ENCODE assay signal across 23 cellular contexts in the genomic region with DNA sequence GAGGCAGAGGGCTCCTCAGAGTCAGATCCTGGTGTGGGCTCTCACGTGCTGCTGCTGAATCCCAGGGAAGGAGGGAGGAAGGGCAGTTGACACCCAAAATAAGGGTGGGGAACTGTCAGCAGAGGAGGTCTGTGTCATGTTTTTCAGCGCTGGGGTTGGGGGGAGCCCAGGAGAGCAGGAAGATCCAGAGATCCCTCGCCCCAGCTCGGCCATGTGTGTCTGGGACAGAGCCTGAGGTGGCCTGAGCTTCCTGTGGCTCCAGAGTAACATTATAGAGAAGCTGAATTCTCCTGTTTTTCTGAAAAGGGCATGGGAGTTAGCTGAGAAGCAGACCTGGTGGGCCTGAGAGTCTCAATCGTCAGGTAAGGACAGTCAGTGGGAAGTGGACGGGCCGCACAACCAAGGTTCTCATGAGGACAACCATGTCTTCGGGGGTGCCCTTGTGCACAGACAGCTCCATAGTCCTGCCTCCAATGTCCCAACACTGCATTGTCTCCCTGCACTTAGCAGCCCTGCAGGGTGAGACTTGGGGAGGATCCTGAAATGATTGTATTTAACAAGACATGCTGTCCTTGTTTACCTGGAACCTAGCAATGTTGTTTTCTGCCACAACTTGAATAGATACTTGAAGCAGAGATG. TPM values are rescaled to one million over a fixed set of nuclear protein-coding genes. Genes with fewer than 3 reads are reported as not detected.
DNase-seq lines count a peak whose midpoint lies in the region; ATAC-seq, FAIRE-seq and TF ChIP-seq lines count a peak whose summit lies in the region.
"Had no signal": no experiment of that assay in that cellular context is flagged by ENCODE, and none has a peak within 500 bp of the region (broad histone marks: within the 10 kb centered on the region; RNA-seq: fewer than 3 reads in every experiment).

No MANE protein-coding gene starts in this region.

- no peaks in the 10 kb centered on the region for H3K27me3 Mint-ChIP-seq in progenitor cell of endocrine pancreas
- H3K27me3 Mint-ChIP-seq: activated CD4-positive, alpha-beta memory T cell treated with anti-CD3 and anti-CD28 coated beads for 36 hours had no signal

- no peak overlapping the region for H2BK15ac ChIP-seq in H1 (ENCODE audit: low read length)

- H4K8ac ChIP-seq in H1 (ENCODE audit: extremely low read depth, insufficient read depth, low read length): peak overlapping the region; percentile 28

- no peak overlapping the region for H2AFZ ChIP-seq in H1 (ENCODE audit: low read length)

- H3K9me3 ChIP-seq in HEK293 (ENCODE audit: control insufficient read depth, insufficient read depth, low read depth, low read length) (no peaks in the 10 kb centered on the region), H1 (ENCODE audit: insufficient read depth in 2 of 2, low read depth in 1 of 2, low read length in 1 of 2) (no peaks in the 10 kb centered on the region)
- H3K9me3 ChIP-seq: SJCRH30, thoracic aorta had no signal

- POLR2A ChIA-PET in HEK293 (lab: Yijun Ruan, JAX) (no interaction called here), H1 (lab: Charles Lee; ENCODE audit: partially characterized antibody) (interaction anchor here (1.1 to 6.0 kb wide), 5 partner anchors 8 to 17 kb away, joined by 4 to 50 read pairs (median 11); a partner anchor contains a TSS)

- no peaks in the 10 kb centered on the region for H3K79me2 ChIP-seq in H1 (ENCODE audit: control insufficient read depth in 1 of 2, insufficient read depth in 2 of 2, low read length in 2 of 2)

- TF ChIP-seq CTCF in HEK293 (tag by site-specific recombination; IDR thresholded peaks at IDR 0.05): no peak
- no peak for TF ChIP-seq CTCF in H1 (IDR thresholded peaks at IDR 0.05; ENCODE audit: control extremely low read depth in 1 of 3, insufficient read depth in 1 of 3, low read depth in 1 of 3, low read length in 3 of 3)
- TF ChIP-seq CTCF in progenitor cell of endocrine pancreas (IDR thresholded peaks at IDR 0.05; ENCODE audit: unreplicated experiment): no peak
- no peak for TF ChIP-seq CTCF in coronary artery (IDR thresholded peaks at IDR 0.05)

- H3K27ac Mint-ChIP-seq in progenitor cell of endocrine pancreas: peak overlapping the region; percentile 69
- H3K27ac Mint-ChIP-seq: activated CD4-positive, alpha-beta memory T cell treated with anti-CD3 and anti-CD28 coated beads for 36 hours; activated naive CD8-positive, alpha-beta T cell treated with anti-CD3 and anti-CD28 coated beads, Interleukin-2, amount 10 ng/mL, durations not matched to agents 7 days and 5 days; activated T-helper 1 cell treated with anti-CD3 and anti-CD28 coated beads, Interleukin-12 subunit alpha, Interleukin-12 subunit beta, Interleukin-2, Interleukin-4 antibody, amounts not matched to agents 30 ng/mL and 10 ng/mL and 1 ng/mL, durations not matched to agents 14 hours and 24 hours and 36 hours; CD8-positive, alpha-beta T cell; dendritic cell treated with granulocyte-macrophage colony-stimulating factor and Interleukin-4, amounts not matched to agents 40 ng/mL and 50 ng/mL, for 4 days; mesothelial cell of epicardium; T-helper 17 cell had no signal

- H3K4ac ChIP-seq in H1 (replicated peaks; ENCODE audit: insufficient read length, low read depth, low read length): no peak overlapping the region

- H4K20me1 ChIP-seq in H1 (replicated peaks in 1 of 2; ENCODE audit: control insufficient read depth in 1 of 2, insufficient read depth in 2 of 2, low read length in 2 of 2): no peaks in the 10 kb centered on the region

- no peak for DNase-seq in Right ventricle myocardium superior
- no peak for DNase-seq in cardiac septum (ENCODE audit: low spot score)
- DNase-seq in H1 (ENCODE audit: low read depth in 1 of 2, low spot score in 2 of 2): no peak
- no peak for DNase-seq in progenitor cell of endocrine pancreas (ENCODE audit: low spot score, unreplicated experiment)
- DNase-seq in DMS153 (lab: John Stamatoyannopoulos, UW): no peak
- no peak for DNase-seq in coronary artery (ENCODE audit: low spot score)
- DNase-seq: activated CD4-positive, alpha-beta memory T cell treated with anti-CD3 and anti-CD28 coated beads for 36 hours; activated naive CD8-positive, alpha-beta T cell treated with anti-CD3 and anti-CD28 coated beads, Interleukin-2, amount 10 ng/mL, durations not matched to agents 7 days and 5 days; brain microvascular endothelial cell; CD8-positive, alpha-beta T cell; foreskin keratinocyte; NCI-H1417; NCI-H2171 treated with DMSO at 0.1 percent for 48 hours; SJCRH30; stimulated activated CD4-positive, alpha-beta T cell treated with anti-CD3 and anti-CD28 coated beads, Interleukin-12 subunit alpha, Interleukin-12 subunit beta, amount 100 ng/mL, for 4 hours; T-helper 17 cell had no signal

- H3K23me2 ChIP-seq in H1 (ENCODE audit: low read depth, low read length): no peaks in the 10 kb centered on the region

- no peak overlapping the region for H3K4me3 Mint-ChIP-seq in progenitor cell of endocrine pancreas (ENCODE audit: low read depth)
- H3K4me3 Mint-ChIP-seq: activated CD4-positive, alpha-beta memory T cell treated with anti-CD3 and anti-CD28 coated beads for 36 hours; activated naive CD8-positive, alpha-beta T cell treated with anti-CD3 and anti-CD28 coated beads, Interleukin-2, amount 10 ng/mL, durations not matched to agents 7 days and 5 days; activated T-helper 1 cell treated with anti-CD3 and anti-CD28 coated beads, Interleukin-12 subunit alpha, Interleukin-12 subunit beta, Interleukin-2, Interleukin-4 antibody, amounts not matched to agents 30 ng/mL and 10 ng/mL and 1 ng/mL, durations not matched to agents 14 hours and 24 hours and 36 hours; CD8-positive, alpha-beta T cell; dendritic cell treated with granulocyte-macrophage colony-stimulating factor and Interleukin-4, amounts not matched to agents 40 ng/mL and 50 ng/mL, for 4 days; mesothelial cell of epicardium; T-helper 17 cell had no signal

- no peak overlapping the region for H2BK12ac ChIP-seq in H1 (ENCODE audit: low read depth, low read length)

- H3K36me3 Mint-ChIP-seq in progenitor cell of endocrine pancreas (ENCODE audit: insufficient read depth): peaks cover 7% of the 10 kb centered on the region

- no peak overlapping the region for H3K23ac ChIP-seq in H1 (ENCODE audit: insufficient read length)

- WGBS in H1 (ENCODE audit: extremely low coverage in 1 of 2, insufficient coverage in 1 of 2, insufficient read length in 1 of 2, insufficient replicate concordance in 2 of 2, low coverage in 1 of 2, low lambda C conversion rate in 2 of 2, missing lambda C conversion rate in 1 of 2), 2 experiments: 91% methylated on average over 8 of the region's 8 CpGs; no CpG with 5 or more reads in 1 of the 2 experiments

- no peak overlapping the region for H2BK120ac ChIP-seq in H1 (replicated peaks; ENCODE audit: low read depth, low read length)

- no peak for TF ChIP-seq EP300 in H1 (IDR thresholded peaks at IDR 0.05; ENCODE audit: borderline replicate concordance in 1 of 2, low read depth in 2 of 2, low read length in 2 of 2)

- H3K14ac ChIP-seq in H1 (ENCODE audit: insufficient read length): no peak overlapping the region

- intact Hi-C loops in Right ventricle myocardium superior (cut with DNase I) (no loop called here), cardiac septum (cut with DNase I) (no loop called here)

- peak; percentile 61 for ATAC-seq in Right ventricle myocardium superior (ENCODE audit: poor library complexity)
- no peak for ATAC-seq in GM21576 (IDR thresholded peaks at IDR 0.05; ENCODE audit: unreplicated experiment)
- ATAC-seq: CD8-positive, alpha-beta T cell; foreskin keratinocyte; T-helper 17 cell had no signal

- 0 out of 3 replicates have a peak, but pooled peaks of 1 of the 2 experiments have one; percentile 12 for TF ChIP-seq POLR2A in H1 (IDR thresholded peaks at IDR 0.05; ENCODE audit: control extremely low read depth in 1 of 2, low read depth in 2 of 2, low read length in 2 of 2)

- H3K4me2 ChIP-seq in H1 (ENCODE audit: insufficient read depth in 1 of 2, low read depth in 2 of 2, low read length in 2 of 2): no peak overlapping the region

- H2AK5ac ChIP-seq in H1 (ENCODE audit: low read depth, low read length): no peak overlapping the region

- no peak for FAIRE-seq in H1 (lab: Jason Lieb, UNC)
- FAIRE-seq: GM18507 had no signal

- no peaks in the 10 kb centered on the region for H3K27me3 ChIP-seq in H1 (replicated peaks in 1 of 4; ENCODE audit: control insufficient read depth in 3 of 4, extremely low read depth in 1 of 4, insufficient read depth in 3 of 4, low read length in 3 of 4)
- H3K27me3 ChIP-seq: brain microvascular endothelial cell, foreskin keratinocyte, SJCRH30 had no signal

- no peaks in the 10 kb centered on the region for H3K79me1 ChIP-seq in H1 (ENCODE audit: low read depth, low read length)

- peaks cover 1% of the 10 kb centered on the region for H3K4me1 Mint-ChIP-seq in progenitor cell of endocrine pancreas (ENCODE audit: low read depth)
- H3K4me1 Mint-ChIP-seq: activated naive CD8-positive, alpha-beta T cell treated with anti-CD3 and anti-CD28 coated beads, Interleukin-2, amount 10 ng/mL, durations not matched to agents 7 days and 5 days; mesothelial cell of epicardium had no signal

- no peak overlapping the region for H2BK5ac ChIP-seq in H1 (ENCODE audit: low read depth, low read length)

- H3K36me3 ChIP-seq in HEK293 (ENCODE audit: control insufficient read depth in 2 of 2, insufficient read depth in 1 of 2, low read length in 2 of 2) (peaks cover 3 to 48% of the 10 kb centered on the region in 2 experiments; a peak in 2 of 3 replicates), H1 (ENCODE audit: control insufficient read depth in 2 of 4, insufficient read depth in 4 of 4, low read length in 3 of 4) (peaks cover 8 to 34% (median 19%) of the 10 kb centered on the region in 4 experiments; a peak in 6 of 8 replicates)

- no peak overlapping the region for H3K18ac ChIP-seq in H1 (ENCODE audit: extremely low read depth, low read length)

- H3K27ac ChIP-seq in HEK293 (ENCODE audit: extremely low read depth, low read depth, low read length): no peak overlapping the region
- no peak overlapping the region for H3K27ac ChIP-seq in H1 (ENCODE audit: low read depth, low read length)
- no peak overlapping the region for H3K27ac ChIP-seq in coronary artery
- H3K27ac ChIP-seq: brain microvascular endothelial cell, foreskin keratinocyte, SJCRH30, thoracic aorta had no signal

- H3K9ac ChIP-seq in H1 (replicated peaks in 1 of 4; ENCODE audit: extremely low read depth in 1 of 4, low read depth in 3 of 4, low read length in 3 of 4): no peak overlapping the region

- no peak overlapping the region for H2BK20ac ChIP-seq in H1 (ENCODE audit: low read length)

- H4K91ac ChIP-seq in H1 (replicated peaks; ENCODE audit: insufficient read length, low read length): no peak overlapping the region

- no peaks in the 10 kb centered on the region for H3K4me1 ChIP-seq in HEK293 (ENCODE audit: control insufficient read depth, insufficient read depth, low read length)
- peaks cover 0 to 3% (median 1%) of the 10 kb centered on the region in 4 experiments; a peak in 3 of 7 replicates for H3K4me1 ChIP-seq in H1 (replicated peaks in 1 of 4; ENCODE audit: control insufficient read depth in 3 of 4, insufficient read depth in 4 of 4, low read length in 3 of 4)
- H3K4me1 ChIP-seq: SJCRH30 had no signal

- CTCF ChIA-PET in HEK293 (lab: Yijun Ruan, JAX): no interaction called here
- CTCF ChIA-PET in H1 (lab: Charles Lee; ENCODE audit: partially characterized antibody): interaction anchor here (0.8 to 1.0 kb wide), 2 partner anchors 9 to 12 kb away, joined by 4 read pairs; no protein-coding TSS in a partner anchor

- H3K9me3 Mint-ChIP-seq in progenitor cell of endocrine pancreas (ENCODE audit: low read depth): peaks cover 3% of the 10 kb centered on the region
- H3K9me3 Mint-ChIP-seq: activated CD4-positive, alpha-beta memory T cell treated with anti-CD3 and anti-CD28 coated beads for 36 hours; activated naive CD8-positive, alpha-beta T cell treated with anti-CD3 and anti-CD28 coated beads, Interleukin-2, amount 10 ng/mL, durations not matched to agents 7 days and 5 days; activated T-helper 1 cell treated with anti-CD3 and anti-CD28 coated beads, Interleukin-12 subunit alpha, Interleukin-12 subunit beta, Interleukin-2, Interleukin-4 antibody, amounts not matched to agents 30 ng/mL and 10 ng/mL and 1 ng/mL, durations not matched to agents 14 hours and 24 hours and 36 hours; CD8-positive, alpha-beta T cell; dendritic cell treated with granulocyte-macrophage colony-stimulating factor and Interleukin-4, amounts not matched to agents 40 ng/mL and 50 ng/mL, for 4 days; mesothelial cell of epicardium had no signal

- TF ChIP-seq RAD21 in H1 (IDR thresholded peaks at IDR 0.05 in 1 of 2, conservative IDR thresholded peaks at IDR 0.05 in 1 of 2; ENCODE audit: low read depth in 2 of 2, low read length in 2 of 2): no peak

- H3K4me3 ChIP-seq in HEK293 (ENCODE audit: low read depth, low read length) (no peak overlapping the region), H1 (ENCODE audit: extremely low read depth in 1 of 4, insufficient read depth in 2 of 4, low read depth in 3 of 4, low read length in 4 of 4) (no peak overlapping the region), coronary artery (no peak overlapping the region)
- H3K4me3 ChIP-seq: SJCRH30, thoracic aorta had no signal

- H4K5ac ChIP-seq in H1 (ENCODE audit: insufficient read length, low read depth, low read length): no peak overlapping the region

- no peak overlapping the region for H3K56ac ChIP-seq in H1 (replicated peaks; ENCODE audit: insufficient read length, low read depth, low read length)

RNA-seq across cellular contexts. Expression of a gene that starts 18.4 kb away (rescaled TPM):
- total RNA-seq in Right ventricle myocardium superior (6.1 TPM), cardiac septum (13.5 TPM), progenitor cell of endocrine pancreas (49.0 and 50.3 TPM in 2 replicates)
- total RNA-seq in H1 (2021; fragmentation: NEBNext Ultra II Directional; extraction: Animal tissue kit (Norgen Biotek cat#: 25700)): 55.8 and 59.0 TPM in 2 replicates
- 21.4 and 32.8 TPM in 2 replicates for polyA plus RNA-seq in H1 (2011; rRNA removed)
- polyA plus RNA-seq in H1 (2011; cell fraction: cytosol; rRNA removed): 29.2 TPM
- 14.2 TPM for polyA plus RNA-seq in H1 (2011; cell fraction: nucleus; rRNA removed)
- polyA plus RNA-seq in H1 (2012, experiment 1 of 2): 40.7 to 48.2 TPM (median 46.3 TPM) in 4 replicates
- 8.8 TPM for polyA plus RNA-seq in H1 (2012, experiment 2 of 2)
- polyA plus RNA-seq in H1 (2013, experiment 1 of 2): 23.5 TPM
- 22.8 TPM for polyA plus RNA-seq in H1 (2013, experiment 2 of 2)
- 36.1 and 46.9 TPM in 2 replicates for polyA minus RNA-seq in H1 (2011; rRNA and poly(A)+ RNA removed)
- 48.1 TPM for polyA minus RNA-seq in H1 (2011; cell fraction: cytosol; rRNA and poly(A)+ RNA removed)
- 31.1 TPM for polyA minus RNA-seq in H1 (2011; cell fraction: nucleus; rRNA and poly(A)+ RNA removed)
